In genomic region chr3:19202303-19202702, GRCh38 we compare ENCODE assay signal across 19 cellular contexts. TPM values are rescaled to one million over a fixed set of nuclear protein-coding genes. Genes with fewer than 3 reads are reported as not detected.
"Had no signal": no experiment of that assay in that cellular context is flagged by ENCODE, and none has a peak within 500 bp of the region (broad histone marks: within the 10 kb centered on the region; RNA-seq: fewer than 3 reads in every experiment).

No MANE protein-coding gene starts in this region.

- H3K27ac ChIP-seq: ascending aorta, esophagus squamous epithelium, pancreas, right atrium auricular region had no signal

- H3K4me1 ChIP-seq: ascending aorta, esophagus squamous epithelium, pancreas, right atrium auricular region had no signal

- H3K27ac Mint-ChIP-seq: activated CD4-positive, alpha-beta T cell treated with anti-CD3 and anti-CD28 coated beads, Interleukin-2, amount 10 ng/mL, durations not matched to agents 7 days and 5 days; activated naive CD4-positive, alpha-beta T cell treated with anti-CD3 and anti-CD28 coated beads, Interleukin-2, amount 50 U/mL, for 72 hours; activated T-helper 2 cell treated with anti-CD3 and anti-CD28 coated beads, Interferon-gamma antibody, Interleukin-2, Interleukin-4, amounts not matched to agents 10 μg/mL and 5 μg/mL and 100 μg/mL, durations not matched to agents 14 hours and 24 hours and 36 hours; stimulated activated memory B cell treated with anti-CD40 and anti-IgM and Interleukin-4, amounts not matched to agents 10 μg/mL and 1 μg/mL and 100 μg/mL, for 72 hours; type B pancreatic cell had no signal

- DNase-seq: activated CD4-positive, alpha-beta T cell treated with anti-CD3 and anti-CD28 coated beads, Interleukin-2, amount 10 ng/mL, durations not matched to agents 7 days and 5 days; activated CD4-positive, CD25-positive, alpha-beta regulatory T cell; activated T-cell treated with anti-CD3 and anti-CD28 coated beads for 4 hours; esophagus squamous epithelium; foreskin fibroblast; kidney; left ventricle myocardium superior; mesendoderm; pancreas; small intestine; T-helper 2 cell had no signal

- H3K36me3 Mint-ChIP-seq: activated naive CD4-positive, alpha-beta T cell treated with anti-CD3 and anti-CD28 coated beads, Interleukin-2, amount 50 U/mL, for 72 hours; stimulated activated memory B cell treated with anti-CD40 and anti-IgM and Interleukin-4, amounts not matched to agents 10 μg/mL and 1 μg/mL and 100 μg/mL, for 72 hours; type B pancreatic cell had no signal

- FAIRE-seq: bronchial epithelial cell, kidney, pancreas, small intestine had no signal

- H3K4me3 Mint-ChIP-seq: activated CD4-positive, alpha-beta T cell treated with anti-CD3 and anti-CD28 coated beads, Interleukin-2, amount 10 ng/mL, durations not matched to agents 7 days and 5 days; stimulated activated memory B cell treated with anti-CD40 and anti-IgM and Interleukin-4, amounts not matched to agents 10 μg/mL and 1 μg/mL and 100 μg/mL, for 72 hours; type B pancreatic cell had no signal

- H3K27me3 Mint-ChIP-seq: activated CD4-positive, alpha-beta T cell treated with anti-CD3 and anti-CD28 coated beads, Interleukin-2, amount 10 ng/mL, durations not matched to agents 7 days and 5 days; stimulated activated memory B cell treated with anti-CD40 and anti-IgM and Interleukin-4, amounts not matched to agents 10 μg/mL and 1 μg/mL and 100 μg/mL, for 72 hours; type B pancreatic cell had no signal

- H3K9me3 Mint-ChIP-seq: activated CD4-positive, alpha-beta T cell treated with anti-CD3 and anti-CD28 coated beads, Interleukin-2, amount 10 ng/mL, durations not matched to agents 7 days and 5 days; activated naive CD4-positive, alpha-beta T cell treated with anti-CD3 and anti-CD28 coated beads, Interleukin-2, amount 50 U/mL, for 72 hours; activated T-helper 2 cell treated with anti-CD3 and anti-CD28 coated beads, Interferon-gamma antibody, Interleukin-2, Interleukin-4, amounts not matched to agents 10 μg/mL and 5 μg/mL and 100 μg/mL, durations not matched to agents 14 hours and 24 hours and 36 hours; stimulated activated memory B cell treated with anti-CD40 and anti-IgM and Interleukin-4, amounts not matched to agents 10 μg/mL and 1 μg/mL and 100 μg/mL, for 72 hours; type B pancreatic cell had no signal

- H3K4me1 Mint-ChIP-seq: activated CD4-positive, alpha-beta T cell treated with anti-CD3 and anti-CD28 coated beads, Interleukin-2, amount 10 ng/mL, durations not matched to agents 7 days and 5 days; stimulated activated memory B cell treated with anti-CD40 and anti-IgM and Interleukin-4, amounts not matched to agents 10 μg/mL and 1 μg/mL and 100 μg/mL, for 72 hours had no signal

- ATAC-seq: activated naive CD4-positive, alpha-beta T cell treated with anti-CD3 and anti-CD28 coated beads, Interleukin-2, amount 50 U/mL, for 72 hours; left ventricle myocardium superior; pancreas; stimulated activated memory B cell treated with anti-CD40 and anti-IgM and Interleukin-4, amounts not matched to agents 10 μg/mL and 1 μg/mL and 100 μg/mL, for 72 hours had no signal

- H3K27me3 ChIP-seq: ascending aorta, esophagus squamous epithelium, pancreas, right atrium auricular region had no signal

- H3K9me3 ChIP-seq: ascending aorta, esophagus squamous epithelium, pancreas, right atrium auricular region had no signal

RNA-seq across cellular contexts. Expression of gene KCNH8, which starts 54.0 kb away (rescaled TPM):
- total RNA-seq: activated CD4-positive, alpha-beta T cell treated with anti-CD3 and anti-CD28 coated beads, Interleukin-2, amount 10 ng/mL, durations not matched to agents 7 days and 5 days; activated CD8-positive, alpha-beta memory T cell treated with anti-CD3 and anti-CD28 coated beads for 36 hours; activated naive CD4-positive, alpha-beta T cell treated with anti-CD3 and anti-CD28 coated beads, Interleukin-2, amount 50 U/mL, for 72 hours; activated T-helper 2 cell treated with anti-CD3 and anti-CD28 coated beads, Interferon-gamma antibody, Interleukin-2, Interleukin-4, amounts not matched to agents 10 μg/mL and 5 μg/mL and 100 μg/mL, durations not matched to agents 14 hours and 24 hours and 36 hours; ascending aorta; bronchial epithelial cell had no signal
